ENCODE assay signal across 19 cellular contexts in genomic region chr15:74896316-74896715, GRCh38. TPM values are rescaled to one million over a fixed set of nuclear protein-coding genes. Genes with fewer than 3 reads are reported as not detected.
DNase-seq lines count a peak whose midpoint lies in the region; ATAC-seq and TF ChIP-seq lines count a peak whose summit lies in the region.
"Had no signal": no experiment of that assay in that cellular context is flagged by ENCODE, and none has a peak within 500 bp of the region (broad histone marks: within the 10 kb centered on the region; RNA-seq: fewer than 3 reads in every experiment).

No MANE protein-coding gene starts in this region.

- H3K9me3 ChIP-seq in body of pancreas = no peaks in the 10 kb centered on the region
- H3K9me3 ChIP-seq: MG63 had no signal

- no peak for TF ChIP-seq POLR2A in body of pancreas (IDR thresholded peaks at IDR 0.05)

- WGBS in body of pancreas, 2 donors = 86 to 89% methylated on average over 3 of the region's 3 CpGs

- no peak overlapping the region for H3K4me3 ChIP-seq in body of pancreas
- H3K4me3 ChIP-seq: MG63, SK-N-MC had no signal

- H3K4me1 Mint-ChIP-seq in T-cell (peaks cover 33 to 42% (median 35%) of the 10 kb centered on the region in 3 donors), nephron progenitor cell (peaks cover 4% of the 10 kb centered on the region)

- H3K27ac ChIP-seq in body of pancreas = no peak overlapping the region
- H3K27ac ChIP-seq: C4-2B, SK-N-MC had no signal

- TF ChIP-seq CTCF in nephron progenitor cell (IDR thresholded peaks at IDR 0.05) (no peak), body of pancreas (IDR thresholded peaks at IDR 0.05) (no peak)

- H3K27ac Mint-ChIP-seq in T-cell (peak overlapping the region; percentile 57 to 84), nephron progenitor cell (peak overlapping the region; percentile 69)
- H3K27ac Mint-ChIP-seq: IgD-negative memory B cell had no signal

- H3K36me3 ChIP-seq in body of pancreas (replicated peaks in 1 of 2; ENCODE audit: insufficient read depth in 1 of 2, low read depth in 2 of 2) = no peaks in the 10 kb centered on the region

- DNase-seq in left ventricle myocardium superior (peak; percentile 10), left cardiac atrium (no peak), T-cell (no peak), nephron progenitor cell (no peak), GM19238 (ENCODE audit: insufficient read length, low spot score) (no peak), body of pancreas (no peak)
- DNase-seq: GOT3, HCEC 1CT, MG63, NCI-H1417, NCI-H1694 treated with DMSO at 0.1 percent for 48 hours, NCI-H446 treated with DMSO at 0.1 percent for 48 hours, NCI-H526 treated with DMSO at 0.1 percent for 48 hours, PC-3, SHP77 treated with DMSO at 0.1 percent for 48 hours had no signal

- H3K36me3 Mint-ChIP-seq in T-cell (peaks cover 22% of the 10 kb centered on the region), nephron progenitor cell (ENCODE audit: low read depth) (peaks cover 44% of the 10 kb centered on the region)

- H3K27me3 Mint-ChIP-seq in T-cell = no peaks in the 10 kb centered on the region
- no peaks in the 10 kb centered on the region for H3K27me3 Mint-ChIP-seq in nephron progenitor cell (ENCODE audit: low read depth, poor library complexity)
- H3K27me3 Mint-ChIP-seq: IgD-negative memory B cell had no signal

- POLR2A ChIA-PET in T-cell (lab: Charles Lee) = interaction anchor here in 1 of 2 donors (0.5 to 0.6 kb wide), 2 partner anchors 10 to 557 kb away, joined by 3 read pairs; no protein-coding TSS in a partner anchor

- no peaks in the 10 kb centered on the region for H3K27me3 ChIP-seq in body of pancreas
- H3K27me3 ChIP-seq: MG63 had no signal

- H3K4me3 Mint-ChIP-seq in T-cell (no peak overlapping the region), nephron progenitor cell (no peak overlapping the region)
- H3K4me3 Mint-ChIP-seq: IgD-negative memory B cell had no signal

- H3K9me3 Mint-ChIP-seq in T-cell = no peaks in the 10 kb centered on the region
- H3K9me3 Mint-ChIP-seq in nephron progenitor cell = no peaks in the 10 kb centered on the region
- H3K9me3 Mint-ChIP-seq: IgD-negative memory B cell had no signal

- CTCF ChIA-PET in T-cell (lab: Charles Lee) = no interaction called here

- peaks cover 24% of the 10 kb centered on the region for H3K4me1 ChIP-seq in body of pancreas

- ATAC-seq in left ventricle myocardium superior (no peak), left cardiac atrium (no peak), T-cell (replicated peaks in 1 of 4) (no peak), body of pancreas (no peak), HG02981 (IDR thresholded peaks at IDR 0.05; ENCODE audit: unreplicated experiment) (no peak)
- ATAC-seq: PC-3 had no signal

- intact Hi-C loops in left ventricle myocardium superior (cut with micrococcal nuclease) (no loop called here), left cardiac atrium (cut with DNase I) (no loop called here), body of pancreas (cut with DNase I) (no loop called here)

RNA-seq across cellular contexts. Expression of gene MPI, which starts 6.5 kb away (rescaled TPM):
- total RNA-seq in left ventricle myocardium superior (53.7 TPM), left cardiac atrium (10 to 100 TPM; 37.6 to 42.1 TPM), T-cell (10 to 100 TPM; 36.5 to 74.1 (median 66.1) TPM), body of pancreas (10 to 100 TPM; 47.5 to 80.4 TPM)

RNA-seq across cellular contexts. Expression of gene FAM219B, which starts 10.3 kb away (rescaled TPM):
- total RNA-seq in left ventricle myocardium superior (110 TPM), left cardiac atrium (100 to 1,000 TPM in 1 of 2 donors, 10 to 100 TPM in 1; 91.2 to 117 TPM), T-cell (100 to 1,000 TPM in 2 of 5 donors, 10 to 100 TPM in 3; 46.0 to 108 (median 96.6) TPM), body of pancreas (10 to 100 TPM; 25.4 to 42.8 TPM)

RNA-seq across cellular contexts. Expression of gene SCAMP2, which starts 23.2 kb away (rescaled TPM):
- total RNA-seq in left ventricle myocardium superior (46.2 TPM), left cardiac atrium (10 to 100 TPM; 63.4 to 65.2 TPM), T-cell (100 to 1,000 TPM in 3 of 5 donors, 10 to 100 TPM in 2; 76.8 to 141 (median 134) TPM), body of pancreas (10 to 100 TPM; 33.5 to 36.9 TPM)

RNA-seq across cellular contexts. Expression of gene COX5A, which starts 41.6 kb away (rescaled TPM):
- total RNA-seq in left ventricle myocardium superior (1,577 TPM), left cardiac atrium (100 to 1,000 TPM; 817 to 989 TPM), T-cell (10 to 100 TPM; 58.5 to 83.1 (median 76.7) TPM), body of pancreas (10 to 100 TPM; 50.1 to 61.5 TPM)

RNA-seq across cellular contexts. Expression of gene ULK3, which starts 53.4 kb away (rescaled TPM):
- 47.5 TPM for total RNA-seq in left ventricle myocardium superior
- 10 to 100 TPM; 35.3 to 41.4 TPM for total RNA-seq in left cardiac atrium
- 100 to 1,000 TPM in 3 of 5 donors, 10 to 100 TPM in 2; 53.4 to 112 (median 101) TPM for total RNA-seq in T-cell
- 10 to 100 TPM; 74.2 to 76.3 TPM for total RNA-seq in body of pancreas
